ENCODE assay signal across 10 cellular contexts in genomic region chr21:16195896-16196443, GRCh38.
DNase-seq lines count a peak whose midpoint lies in the region; ATAC-seq and TF ChIP-seq lines count a peak whose summit lies in the region.
"Had no signal": no experiment of that assay in that cellular context is flagged by ENCODE, and none has a peak within 500 bp of the region (broad histone marks: within the 10 kb centered on the region; RNA-seq: fewer than 3 reads in every experiment).

No MANE protein-coding gene starts in this region.

- ATAC-seq in PC-3: no peak
- ATAC-seq in HG02623 (IDR thresholded peaks at IDR 0.05; ENCODE audit: unreplicated experiment): no peak

- peak overlapping the region; percentile 37; the same call in 1 of the 2 replicates for H3K4me3 ChIP-seq in BLaER1
- peak overlapping the region; percentile 36; the same call in 1 of the 2 replicates for H3K4me3 ChIP-seq in PC-3 (ENCODE audit: low read length)
- peak overlapping the region; percentile 49 to 84 (median 61) for H3K4me3 ChIP-seq in fibroblast of lung (replicated peaks in 1 of 4; ENCODE audit: control extremely low read depth in 1 of 4, insufficient read depth in 1 of 4, low read depth in 3 of 4, low read length in 4 of 4)
- H3K4me3 ChIP-seq in effector memory CD4-positive, alpha-beta T cell (ENCODE audit: insufficient read depth, low read depth, low read length, poor library complexity, severe bottlenecking): no peak overlapping the region

- no peaks in the 10 kb centered on the region for H4K20me1 ChIP-seq in BLaER1
- H4K20me1 ChIP-seq in PC-3 (ENCODE audit: low read length): no peaks in the 10 kb centered on the region
- H4K20me1 ChIP-seq in fibroblast of lung (ENCODE audit: control insufficient read depth, extremely low read depth, insufficient read depth, low read length): no peaks in the 10 kb centered on the region

- H3K4me1 Mint-ChIP-seq in progenitor cell of endocrine pancreas (ENCODE audit: low read depth): peaks cover 45% of the 10 kb centered on the region

- H3K36me3 ChIP-seq in BLaER1: no peaks in the 10 kb centered on the region
- H3K36me3 ChIP-seq in PC-3 (ENCODE audit: low read depth, low read length): no peaks in the 10 kb centered on the region
- no peaks in the 10 kb centered on the region for H3K36me3 ChIP-seq in fibroblast of lung (ENCODE audit: control insufficient read depth, insufficient read depth, low read length)
- no peaks in the 10 kb centered on the region for H3K36me3 ChIP-seq in effector memory CD4-positive, alpha-beta T cell (ENCODE audit: control insufficient read depth, insufficient read depth, low read length)

- peak overlapping the region; percentile 96 for H3K27ac Mint-ChIP-seq in progenitor cell of endocrine pancreas

- no peaks in the 10 kb centered on the region for H3F3A ChIP-seq in PC-3 (ENCODE audit: low read length, unreplicated experiment)

- H3K27me3 ChIP-seq in BLaER1 (no peaks in the 10 kb centered on the region), PC-3 (ENCODE audit: low read length) (peaks cover 43% of the 10 kb centered on the region), fibroblast of lung (ENCODE audit: control insufficient read depth, insufficient read depth, low read length) (no peaks in the 10 kb centered on the region)
- no peaks in the 10 kb centered on the region for H3K27me3 ChIP-seq in effector memory CD4-positive, alpha-beta T cell (replicated peaks; ENCODE audit: control insufficient read depth, insufficient read depth, low read length, poor library complexity, severe bottlenecking)

- H3K27me3 Mint-ChIP-seq in progenitor cell of endocrine pancreas: no peaks in the 10 kb centered on the region

- H3K27ac ChIP-seq in BLaER1 (peak overlapping the region; percentile 1; the same call in 1 of the 2 replicates), PC-3 (ENCODE audit: low read length) (no peak overlapping the region), fibroblast of lung (ENCODE audit: insufficient read depth, low read length) (peak overlapping the region; percentile 73)
- no peak overlapping the region for H3K27ac ChIP-seq in effector memory CD4-positive, alpha-beta T cell (ENCODE audit: insufficient read depth, low read length, poor library complexity, severe bottlenecking)

- intact Hi-C loops in PC-3 (cut with micrococcal nuclease): loop anchor here (2.0 kb wide), 2 partner anchors 111 to 135 kb away; no protein-coding TSS in a partner anchor

- H3K9me3 Mint-ChIP-seq in progenitor cell of endocrine pancreas (ENCODE audit: low read depth): peaks cover 26% of the 10 kb centered on the region

- POLR2A ChIA-PET in PC-3 (lab: Charles Lee; ENCODE audit: unreplicated experiment): no interaction called here

- H3K9ac ChIP-seq in BLaER1 (peak overlapping the region; percentile 35; the same call in 1 of the 2 replicates), PC-3 (ENCODE audit: low read length) (peak overlapping the region; percentile 7; the same call in 1 of the 2 replicates), fibroblast of lung (ENCODE audit: insufficient read depth, low read length) (no peak overlapping the region)

- BruUV-seq in PC-3 (replicated peaks; lab: Mats Ljungman, UMichigan): no TSS peak

- no peaks in the 10 kb centered on the region for H3K9me2 ChIP-seq in PC-3 (replicated peaks; ENCODE audit: low read length)

- peak overlapping the region; percentile 72 for H3K4me3 Mint-ChIP-seq in progenitor cell of endocrine pancreas (ENCODE audit: low read depth)

- DNase-seq in PC-3 (no peak), fibroblast of lung (ENCODE audit: low read depth in 2 of 2) (peak; percentile 27 to 36), progenitor cell of endocrine pancreas (ENCODE audit: low spot score, unreplicated experiment) (no peak), kidney glomerular epithelial cell (lab: John Stamatoyannopoulos, UW) (no peak), NCI-H2196 treated with DMSO at 0.1 percent for 48 hours (lab: John Stamatoyannopoulos, UW; ENCODE audit: unreplicated experiment) (no peak)
- no peak for DNase-seq in effector memory CD4-positive, alpha-beta T cell
- DNase-seq: activated CD4-positive, alpha-beta T cell treated with anti-CD3 and anti-CD28 coated beads for 4 hours; NCI-H446 treated with DMSO at 0.1 percent for 48 hours had no signal

- TF ChIP-seq CTCF in PC-3 (conservative IDR thresholded peaks at IDR 0.05; ENCODE audit: low read depth, low read length): no peak
- TF ChIP-seq CTCF in fibroblast of lung (conservative IDR thresholded peaks at IDR 0.05 in 1 of 2, IDR thresholded peaks at IDR 0.05 in 1 of 2; ENCODE audit: low read depth in 1 of 2, low read length in 2 of 2): no peak
- no peak for TF ChIP-seq CTCF in progenitor cell of endocrine pancreas (IDR thresholded peaks at IDR 0.05; ENCODE audit: unreplicated experiment)

- no peak overlapping the region for H2AFZ ChIP-seq in PC-3 (ENCODE audit: low read length)
- no peak overlapping the region for H2AFZ ChIP-seq in fibroblast of lung (ENCODE audit: low read length)

- H3K9me3 ChIP-seq in BLaER1 (no peaks in the 10 kb centered on the region), PC-3 (ENCODE audit: low read length) (no peaks in the 10 kb centered on the region), fibroblast of lung (ENCODE audit: control insufficient read depth, insufficient read depth, low read depth, low read length) (no peaks in the 10 kb centered on the region)
- no peaks in the 10 kb centered on the region for H3K9me3 ChIP-seq in effector memory CD4-positive, alpha-beta T cell (ENCODE audit: control insufficient read depth, low read length)

- CTCF ChIA-PET in PC-3 (lab: Charles Lee): no interaction called here

- H3K4me2 ChIP-seq in BLaER1 (peak overlapping the region; percentile 63), PC-3 (ENCODE audit: low read length) (peak overlapping the region; percentile 74), fibroblast of lung (ENCODE audit: extremely low read depth, insufficient read depth, low read length) (peak overlapping the region; percentile 95)

- H3K79me2 ChIP-seq in PC-3 (ENCODE audit: low read length) (no peaks in the 10 kb centered on the region), fibroblast of lung (ENCODE audit: control insufficient read depth, insufficient read depth, low read length) (no peaks in the 10 kb centered on the region)

- peaks cover 14% of the 10 kb centered on the region for H3K36me3 Mint-ChIP-seq in progenitor cell of endocrine pancreas (ENCODE audit: insufficient read depth)

- H3K4me1 ChIP-seq in BLaER1 (peaks cover 25% of the 10 kb centered on the region), PC-3 (ENCODE audit: insufficient read depth, low read length) (no peaks in the 10 kb centered on the region), fibroblast of lung (ENCODE audit: control insufficient read depth, extremely low read depth, insufficient read depth, low read length) (no peaks in the 10 kb centered on the region)
- no peaks in the 10 kb centered on the region for H3K4me1 ChIP-seq in effector memory CD4-positive, alpha-beta T cell (ENCODE audit: control insufficient read depth, insufficient read depth, low read length, poor library complexity, severe bottlenecking)

Comparison
In these comparisons a context has a peak if more than half of its experiments do, and no peak if none do; other contexts are left out.
1. H3K27ac ChIP-seq: peak in BLaER1 (single experiment) and fibroblast of lung (single experiment); none in PC-3 (single experiment) and effector memory CD4-positive, alpha-beta T cell (single experiment).
2. DNase-seq: peak in fibroblast of lung (2 of 2); none in PC-3 (single experiment), progenitor cell of endocrine pancreas (single experiment), kidney glomerular epithelial cell (single experiment), NCI-H2196 treated with DMSO at 0.1 percent for 48 hours (single experiment) and effector memory CD4-positive, alpha-beta T cell (0 of 3).
3. Peak in every context shown above with its lines, with median percentiles within 50 percentile points of each other: H3K4me2 ChIP-seq.